Comparison of ENCODE assay signal across 19 cellular contexts in genomic region chr4:16609170-16609758, GRCh38.
DNase-seq lines count a peak whose midpoint lies in the region; ATAC-seq, FAIRE-seq and TF ChIP-seq lines count a peak whose summit lies in the region.
"Had no signal": no experiment of that assay in that cellular context is flagged by ENCODE, and none has a peak within 500 bp of the region (broad histone marks: within the 10 kb centered on the region; RNA-seq: fewer than 3 reads in every experiment).

No MANE protein-coding gene starts in this region.

- intact Hi-C loops in kidney (cut with DNase I) = no loop called here

- H3K27me3 ChIP-seq in endodermal cell (ENCODE audit: control insufficient read depth, insufficient read depth, low read length, poor library complexity, severe bottlenecking) = no peaks in the 10 kb centered on the region
- H3K27me3 ChIP-seq: BE2C had no signal

- TF ChIP-seq CTCF in endodermal cell (conservative IDR thresholded peaks at IDR 0.05) (peak; percentile 19), kidney (IDR thresholded peaks at IDR 0.05; ENCODE audit: borderline replicate concordance, extremely low read depth, insufficient read depth) (no peak)

- H3K4me3 ChIP-seq in endodermal cell (ENCODE audit: low read length) (no peak overlapping the region), kidney (ENCODE audit: low read length in 2 of 2) (no peak overlapping the region)
- H3K4me3 ChIP-seq: SJCRH30 had no signal

- ATAC-seq in T-helper 17 cell = no peak
- ATAC-seq: Panc1 had no signal

- H3K9me3 ChIP-seq in endodermal cell (ENCODE audit: control insufficient read depth, low read length) (no peaks in the 10 kb centered on the region), kidney (ENCODE audit: control insufficient read depth in 1 of 2, low read length in 2 of 2) (no peaks in the 10 kb centered on the region), T-helper 17 cell (ENCODE audit: control insufficient read depth, low read length, poor library complexity, severe bottlenecking) (no peaks in the 10 kb centered on the region)
- H3K9me3 ChIP-seq: BE2C, SJCRH30 had no signal

- H3K36me3 ChIP-seq in endodermal cell (ENCODE audit: control insufficient read depth, insufficient read depth, low read length) (no peaks in the 10 kb centered on the region), kidney (ENCODE audit: control insufficient read depth in 1 of 2, insufficient read depth in 2 of 2, low read length in 2 of 2) (no peaks in the 10 kb centered on the region)
- H3K36me3 ChIP-seq: BE2C, SJCRH30 had no signal

- DNase-seq in ELF-1 (ENCODE audit: low read depth, low spot score) (peak; percentile 72), NCI-H524 treated with DMSO at 0.1 percent for 48 hours (lab: John Stamatoyannopoulos, UW) (peak; percentile 59), endodermal cell (peak; percentile 72), kidney (peak; percentile 68), NCI-H748 (lab: John Stamatoyannopoulos, UW; ENCODE audit: unreplicated experiment) (no peak), GM19238 (ENCODE audit: insufficient read length, low spot score) (no peak), NCI-H1417 treated with DMSO at 0.1 percent for 48 hours (lab: John Stamatoyannopoulos, UW) (no peak), T-helper 17 cell (no peak)
- DNase-seq: BE2C, EL, GOT3, Kasumi-1, NCI-H1417, NCI-H187, NCI-H446 treated with DMSO at 0.1 percent for 48 hours, NCI-H748 treated with DMSO at 0.1 percent for 48 hours, SJCRH30 had no signal

- H3K4me1 Mint-ChIP-seq in endodermal cell (peaks cover 25% of the 10 kb centered on the region), T-helper 17 cell (no peaks in the 10 kb centered on the region)

- H3K36me3 Mint-ChIP-seq in endodermal cell (ENCODE audit: low read depth) (no peaks in the 10 kb centered on the region), T-helper 17 cell (ENCODE audit: low read depth) (no peaks in the 10 kb centered on the region)

- H3K27ac ChIP-seq in endodermal cell (ENCODE audit: low read depth, low read length) = no peak overlapping the region
- no peak overlapping the region for H3K27ac ChIP-seq in kidney (ENCODE audit: low read depth in 2 of 2, low read length in 2 of 2)
- H3K27ac ChIP-seq: SJCRH30 had no signal

- 83% methylated on average over 10 of the region's 10 CpGs; no CpG with 5 or more reads in 1 of the 2 experiments for WGBS in endodermal cell (ENCODE audit: insufficient coverage in 1 of 2, insufficient read length in 1 of 2), 2 experiments

- FAIRE-seq in kidney (lab: Jason Lieb, UNC) = no peak
- FAIRE-seq: A204.1 had no signal

- H3K9ac ChIP-seq in endodermal cell (ENCODE audit: extremely low read depth, low read length, poor library complexity, severe bottlenecking) = no peak overlapping the region
- no peak overlapping the region for H3K9ac ChIP-seq in kidney (ENCODE audit: low read length in 2 of 2)

- H3K4me1 ChIP-seq in endodermal cell (ENCODE audit: control insufficient read depth, insufficient read depth, low read length) (peaks cover 4% of the 10 kb centered on the region), kidney (ENCODE audit: control insufficient read depth in 1 of 2, insufficient read depth in 1 of 2, low read depth in 1 of 2, low read length in 2 of 2) (peaks cover 0 to 4% of the 10 kb centered on the region in 2 donors)
- H3K4me1 ChIP-seq: SJCRH30 had no signal

- H3K27me3 Mint-ChIP-seq in endodermal cell (ENCODE audit: insufficient read depth) (no peaks in the 10 kb centered on the region), T-helper 17 cell (no peaks in the 10 kb centered on the region)

- H3K27ac Mint-ChIP-seq in endodermal cell (no peak overlapping the region), T-helper 17 cell (no peak overlapping the region)

- H3K9me3 Mint-ChIP-seq in endodermal cell = peaks cover 8% of the 10 kb centered on the region

- H3K4me3 Mint-ChIP-seq in endodermal cell (no peak overlapping the region), T-helper 17 cell (no peak overlapping the region)

Comparison
In these comparisons a context has a peak if more than half of its experiments do, and no peak if none do; other contexts are left out.
1. DNase-seq: peak in ELF-1 (single experiment), NCI-H524 treated with DMSO at 0.1 percent for 48 hours (single experiment), endodermal cell (single experiment) and kidney (single experiment); none in NCI-H748 (single experiment), GM19238 (single experiment), NCI-H1417 treated with DMSO at 0.1 percent for 48 hours (single experiment) and T-helper 17 cell (0 of 3).